8 cellular contexts compared by ENCODE assay signal in the genomic region with DNA sequence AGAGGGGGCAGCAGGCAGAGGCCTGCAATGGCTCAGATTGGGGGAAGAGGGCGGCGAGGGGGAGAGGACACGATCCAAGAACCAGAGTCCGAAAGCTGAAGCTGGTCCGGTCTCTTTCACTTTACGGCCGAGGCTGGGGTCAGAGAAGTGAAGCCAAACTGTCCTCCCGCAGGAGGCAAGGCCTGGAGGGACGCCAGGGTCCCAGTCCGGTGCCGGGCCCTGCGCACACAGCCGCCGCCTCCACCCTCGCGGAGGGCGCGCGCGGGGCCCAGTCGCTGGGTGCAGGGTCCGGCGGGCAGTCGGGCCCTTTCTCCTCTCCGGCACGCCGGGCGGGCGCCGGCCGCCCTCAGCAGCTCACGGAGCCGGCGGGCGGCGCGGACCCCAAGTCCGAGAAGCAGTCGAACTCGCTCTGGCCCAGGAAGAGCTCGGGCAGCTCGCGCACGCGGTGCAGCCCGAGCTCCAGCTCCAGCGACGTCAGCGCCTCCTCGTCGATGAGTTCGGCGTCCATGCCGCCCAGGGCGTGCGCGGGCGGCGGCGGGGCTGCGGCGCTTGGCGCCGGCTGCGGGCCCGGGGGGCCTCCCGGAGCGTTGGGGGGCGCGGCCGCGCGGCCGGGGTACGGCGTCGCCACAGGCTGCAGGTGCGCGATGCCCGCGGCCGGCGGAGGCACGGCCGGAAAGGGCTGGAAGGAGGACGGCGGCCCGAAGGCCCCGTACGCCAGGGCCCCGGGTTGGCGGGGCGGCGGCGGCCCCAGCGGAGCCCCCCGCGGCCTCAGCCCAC. TPM values are rescaled to one million over a fixed set of nuclear protein-coding genes. Genes with fewer than 3 reads are reported as not detected.
DNase-seq lines count a peak whose midpoint lies in the region; ATAC-seq, FAIRE-seq and TF ChIP-seq lines count a peak whose summit lies in the region.

No MANE protein-coding gene starts in this region.

- FAIRE-seq in GM19239 (lab: Jason Lieb, UNC) = no peak

- H3K27me3 ChIP-seq in MG63 (no peaks in the 10 kb centered on the region), cardiac muscle cell (peaks cover 4% of the 10 kb centered on the region), prostate gland (replicated peaks; ENCODE audit: insufficient read depth) (no peaks in the 10 kb centered on the region)

- intact Hi-C loops in prostate gland (cut with DNase I) = no loop called here

- H3K36me3 ChIP-seq in MG63 (no peaks in the 10 kb centered on the region), cardiac muscle cell (no peaks in the 10 kb centered on the region), prostate gland (no peaks in the 10 kb centered on the region)

- TF ChIP-seq CTCF in cardiac muscle cell (IDR thresholded peaks at IDR 0.05; ENCODE audit: low read depth, low read length) (no peak), prostate gland (IDR thresholded peaks at IDR 0.05) (no peak)

- DNase-seq in MG63 (peak; percentile 50), cardiac muscle cell (ENCODE audit: low read depth in 1 of 2, low spot score in 1 of 2) (peak; percentile 61 to 68), prostate gland (ENCODE audit: low spot score) (no peak), GM19239 (ENCODE audit: insufficient read length, low spot score) (no peak), NCI-H446 (lab: John Stamatoyannopoulos, UW) (no peak)
- DNase-seq in activated effector memory CD4-positive, alpha-beta T cell treated with Interleukin-2 at 50 U/mL for 16 hours = peak; percentile 12

- TF ChIP-seq POLR2A in prostate gland (IDR thresholded peaks at IDR 0.05) = peak; percentile 19

- H3K9me3 ChIP-seq in MG63 (no peaks in the 10 kb centered on the region), cardiac muscle cell (ENCODE audit: low read depth) (no peaks in the 10 kb centered on the region), prostate gland (no peaks in the 10 kb centered on the region)

- peak; percentile 9 for ATAC-seq in GM19351 (IDR thresholded peaks at IDR 0.05; ENCODE audit: unreplicated experiment)
- ATAC-seq in HG02571 (IDR thresholded peaks at IDR 0.05; ENCODE audit: unreplicated experiment) = no peak

- WGBS in prostate gland = 5% methylated on average over 40 of the region's 98 CpGs

- H3K27ac ChIP-seq in cardiac muscle cell = peak overlapping the region; percentile 90
- H3K27ac ChIP-seq in prostate gland = peak overlapping the region; percentile 81

- H3K4me3 ChIP-seq in MG63 = peak overlapping the region; percentile 48
- H3K4me3 ChIP-seq in cardiac muscle cell = peak overlapping the region; percentile 59
- H3K4me3 ChIP-seq in prostate gland = peak overlapping the region; percentile 76 to 77

- H3K4me1 ChIP-seq in cardiac muscle cell (ENCODE audit: low read depth) (peaks cover 23% of the 10 kb centered on the region), prostate gland (replicated peaks) (no peaks in the 10 kb centered on the region)

RNA-seq across cellular contexts. Expression of a gene that starts 0.7 kb away (rescaled TPM):
- 29.5 and 45.3 TPM in 2 replicates for total RNA-seq in MG63 (2014; rRNA removed; shearing (Covaris generic); ENCODE audit: low replicate concordance)
- total RNA-seq in cardiac muscle cell (92.7 and 98.6 TPM in 2 replicates), prostate gland (100 to 1,000 TPM in 1 of 2 donors, 10 to 100 TPM in 1; 72.3 to 138 TPM)
- polyA plus RNA-seq in cardiac muscle cell = 180 and 207 TPM in 2 replicates

Comparison
In these comparisons a context has a peak if more than half of its experiments do, and no peak if none do; other contexts are left out.
1. DNase-seq: peak in MG63 (single experiment), activated effector memory CD4-positive, alpha-beta T cell treated with Interleukin-2 at 50 U/mL for 16 hours (single experiment) and cardiac muscle cell (2 of 2); none in prostate gland (single experiment), GM19239 (single experiment) and NCI-H446 (0 of 2).
2. Peak in every context shown above with its lines, with median percentiles within 50 percentile points of each other: H3K4me3 ChIP-seq.